In the genomic region with DNA sequence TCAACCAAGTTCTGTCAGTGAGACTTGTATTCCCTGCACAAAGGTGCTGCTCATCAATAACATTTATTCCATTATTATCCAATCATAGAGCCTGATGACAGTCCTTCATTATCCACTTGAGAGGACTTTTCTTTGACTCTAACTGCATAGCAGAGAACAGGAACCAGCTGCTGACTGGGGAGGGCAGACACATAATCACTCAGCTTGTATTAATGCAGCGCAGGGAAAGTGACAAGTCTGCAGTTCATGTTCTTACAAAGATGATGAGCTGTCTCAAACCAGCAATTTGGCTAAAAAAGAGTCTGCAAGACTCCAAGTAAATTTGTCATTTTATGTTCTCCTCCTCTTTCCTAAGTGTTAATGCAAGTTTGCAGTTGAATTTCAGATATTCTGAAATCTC, we compare ENCODE assay signal across 25 cellular contexts. TPM values are rescaled to one million over a fixed set of nuclear protein-coding genes. Genes with fewer than 3 reads are reported as not detected.
"Had no signal": no experiment of that assay in that cellular context is flagged by ENCODE, and none has a peak within 500 bp of the region (broad histone marks: within the 10 kb centered on the region; RNA-seq: fewer than 3 reads in every experiment).

No MANE protein-coding gene starts in this region.

- ATAC-seq: body of pancreas; foreskin keratinocyte; lower lobe of right lung; mucosa of descending colon; stimulated activated memory B cell treated with anti-CD40 and anti-IgM and Interleukin-4, amounts not matched to agents 10 μg/mL and 1 μg/mL and 100 μg/mL, for 72 hours; WTC11 had no signal

- H3K27ac ChIP-seq: body of pancreas, cardiac muscle cell, foreskin keratinocyte, lower lobe of right lung, sigmoid colon, testis, uterus had no signal

- H3K27ac Mint-ChIP-seq: activated naive CD4-positive, alpha-beta T cell treated with anti-CD3 and anti-CD28 coated beads, Interleukin-2, amount 50 U/mL, for 24 hours; nephron progenitor cell; stimulated activated memory B cell treated with anti-CD40 and anti-IgM and Interleukin-4, amounts not matched to agents 10 μg/mL and 1 μg/mL and 100 μg/mL, for 72 hours; WTC11 had no signal

- H3K27me3 Mint-ChIP-seq: activated naive CD4-positive, alpha-beta T cell treated with anti-CD3 and anti-CD28 coated beads, Interleukin-2, amount 50 U/mL, for 24 hours; stimulated activated memory B cell treated with anti-CD40 and anti-IgM and Interleukin-4, amounts not matched to agents 10 μg/mL and 1 μg/mL and 100 μg/mL, for 72 hours had no signal

- H3K4me3 ChIP-seq: body of pancreas, cardiac muscle cell, lower lobe of right lung, mucosa of descending colon, sigmoid colon, smooth muscle cell, testis, uterus had no signal

- H3K9me3 ChIP-seq: body of pancreas, lower lobe of right lung, mucosa of descending colon, sigmoid colon, testis, uterus had no signal

- H3K36me3 ChIP-seq: cardiac muscle cell, lower lobe of right lung, sigmoid colon, uterus had no signal

- H3K27me3 ChIP-seq: body of pancreas, cardiac muscle cell, sigmoid colon, testis, uterus had no signal

- H3K4me3 Mint-ChIP-seq: activated naive CD4-positive, alpha-beta T cell treated with anti-CD3 and anti-CD28 coated beads, Interleukin-2, amount 50 U/mL, for 24 hours; nephron progenitor cell; stimulated activated memory B cell treated with anti-CD40 and anti-IgM and Interleukin-4, amounts not matched to agents 10 μg/mL and 1 μg/mL and 100 μg/mL, for 72 hours; WTC11 had no signal

- H3K4me1 ChIP-seq: body of pancreas, lower lobe of right lung, sigmoid colon, testis, uterus had no signal

- H3K36me3 Mint-ChIP-seq: activated naive CD4-positive, alpha-beta T cell treated with anti-CD3 and anti-CD28 coated beads, Interleukin-2, amount 50 U/mL, for 24 hours; stimulated activated memory B cell treated with anti-CD40 and anti-IgM and Interleukin-4, amounts not matched to agents 10 μg/mL and 1 μg/mL and 100 μg/mL, for 72 hours had no signal

- DNase-seq: activated gamma-delta T cell treated with Interleukin-2 at 50 U/mL for 16 hours; activated T-cell treated with anti-CD3 and anti-CD28 coated beads, Interleukin-2, amount 50 U/mL, for 1 hour; body of pancreas; cortex of kidney; foreskin keratinocyte; kidney; lower lobe of right lung; mesendoderm; mucosa of descending colon; nephron progenitor cell; sigmoid colon; stimulated activated CD4-positive, alpha-beta T cell treated with anti-CD3 and anti-CD28 coated beads, Interleukin-15, amount 100 ng/mL, for 24 hours; testis; trophoblast cell; uterus had no signal

- H3K4me1 Mint-ChIP-seq: nephron progenitor cell; stimulated activated memory B cell treated with anti-CD40 and anti-IgM and Interleukin-4, amounts not matched to agents 10 μg/mL and 1 μg/mL and 100 μg/mL, for 72 hours had no signal

- H3K4me2 ChIP-seq: smooth muscle cell had no signal

- H3K9me3 Mint-ChIP-seq: activated naive CD4-positive, alpha-beta T cell treated with anti-CD3 and anti-CD28 coated beads, Interleukin-2, amount 50 U/mL, for 24 hours had no signal

RNA-seq across cellular contexts. Expression of gene CBY2, which starts 40.0 kb away (rescaled TPM):
- total RNA-seq: body of pancreas, cardiac muscle cell, cerebellum, epithelial cell of proximal tubule, fibroblast of lung, foreskin keratinocyte, glomerular endothelial cell, lower lobe of right lung, mucosa of descending colon, sigmoid colon, smooth muscle cell, uterus had no signal
- polyA plus RNA-seq: fibroblast of lung, foreskin keratinocyte, sigmoid colon, smooth muscle cell had no signal

RNA-seq across cellular contexts. Expression of gene ERICH6B, which starts 46.6 kb away (rescaled TPM):
- total RNA-seq: body of pancreas, cardiac muscle cell, epithelial cell of proximal tubule, fibroblast of lung, foreskin keratinocyte, glomerular endothelial cell, kidney, lower lobe of right lung, mucosa of descending colon, renal cortical epithelial cell, sigmoid colon, smooth muscle cell, uterus, WTC11 had no signal
- polyA plus RNA-seq: fibroblast of lung, foreskin keratinocyte, sigmoid colon had no signal
